ENCODE assay signal across 9 cellular contexts in genomic region chr13:48749699-48750473, GRCh38.
DNase-seq lines count a peak whose midpoint lies in the region; ATAC-seq and TF ChIP-seq lines count a peak whose summit lies in the region.
"Had no signal": no experiment of that assay in that cellular context is flagged by ENCODE, and none has a peak within 500 bp of the region (broad histone marks: within the 10 kb centered on the region; RNA-seq: fewer than 3 reads in every experiment).

No MANE protein-coding gene starts in this region.

- ATAC-seq in GM18499 (IDR thresholded peaks at IDR 0.05; ENCODE audit: insufficient read depth, unreplicated experiment) (peak; percentile 91), HG02610 (IDR thresholded peaks at IDR 0.05; ENCODE audit: unreplicated experiment) (peak; percentile 94)

- no peak overlapping the region for H3K4me3 ChIP-seq in esophagus squamous epithelium

- intact Hi-C loops in esophagus squamous epithelium (cut with DNase I) = no loop called here

- H3K36me3 ChIP-seq in esophagus squamous epithelium = no peaks in the 10 kb centered on the region

- peaks cover 9 to 27% (median 19%) of the 10 kb centered on the region in 3 donors for H3K4me1 ChIP-seq in esophagus squamous epithelium

- H3K4me1 Mint-ChIP-seq in nephron = peaks cover 6% of the 10 kb centered on the region
- peaks cover 28% of the 10 kb centered on the region for H3K4me1 Mint-ChIP-seq in stimulated activated naive CD8-positive, alpha-beta T cell treated with anti-CD3 and anti-CD28 coated beads, Interleukin-15, Interleukin-2, amounts not matched to agents 100 ng/mL and 50 ng/mL, for 24 hours (ENCODE audit: low read depth)

- H3K27ac Mint-ChIP-seq in nephron = no peak overlapping the region
- H3K27ac Mint-ChIP-seq in stimulated activated naive CD8-positive, alpha-beta T cell treated with anti-CD3 and anti-CD28 coated beads, Interleukin-15, Interleukin-2, amounts not matched to agents 100 ng/mL and 50 ng/mL, for 24 hours = peak overlapping the region; percentile 78

- WGBS in esophagus squamous epithelium, 2 donors = 16 to 21% methylated on average over 12 to 15 of the region's 15 CpGs

- H3K27me3 Mint-ChIP-seq in nephron (ENCODE audit: low read depth) = peaks cover 3% of the 10 kb centered on the region
- peaks cover 10% of the 10 kb centered on the region for H3K27me3 Mint-ChIP-seq in stimulated activated naive CD8-positive, alpha-beta T cell treated with anti-CD3 and anti-CD28 coated beads, Interleukin-15, Interleukin-2, amounts not matched to agents 100 ng/mL and 50 ng/mL, for 24 hours

- H3K9me3 Mint-ChIP-seq in nephron = peaks cover 1% of the 10 kb centered on the region
- H3K9me3 Mint-ChIP-seq in stimulated activated naive CD8-positive, alpha-beta T cell treated with anti-CD3 and anti-CD28 coated beads, Interleukin-15, Interleukin-2, amounts not matched to agents 100 ng/mL and 50 ng/mL, for 24 hours = peaks cover 2% of the 10 kb centered on the region

- H3K27ac ChIP-seq in esophagus squamous epithelium = peak overlapping the region; percentile 36 to 81 (median 61)

- no peaks in the 10 kb centered on the region for H3K9me3 ChIP-seq in esophagus squamous epithelium

- DNase-seq in NCI-H82 (lab: John Stamatoyannopoulos, UW) = peak; percentile 87
- peak; percentile 24 for DNase-seq in activated T-cell treated with anti-CD3 and anti-CD28 coated beads for 1 hour (ENCODE audit: low read depth)
- DNase-seq in esophagus squamous epithelium (lab: John Stamatoyannopoulos, UW) = peak; percentile 32
- no peak for DNase-seq in NCI-H446 treated with DMSO at 0.1 percent for 48 hours (lab: John Stamatoyannopoulos, UW)
- DNase-seq: naive B cell had no signal

- peaks cover 0 to 45% (median 0%) of the 10 kb centered on the region in 4 donors for H3K27me3 ChIP-seq in esophagus squamous epithelium

- no peak for TF ChIP-seq POLR2A in esophagus squamous epithelium (IDR thresholded peaks at IDR 0.05)

- H3K4me3 Mint-ChIP-seq in nephron = no peak overlapping the region
- peak overlapping the region; percentile 2 for H3K4me3 Mint-ChIP-seq in stimulated activated naive CD8-positive, alpha-beta T cell treated with anti-CD3 and anti-CD28 coated beads, Interleukin-15, Interleukin-2, amounts not matched to agents 100 ng/mL and 50 ng/mL, for 24 hours

- TF ChIP-seq CTCF in esophagus squamous epithelium (IDR thresholded peaks at IDR 0.05) (peak in 5 of 6 experiments; percentile 27 to 50 (median 32)), nephron (IDR thresholded peaks at IDR 0.05; ENCODE audit: unreplicated experiment in 3 of 3) (peak; percentile 46 to 57 (median 50))

- H3K36me3 Mint-ChIP-seq in nephron (ENCODE audit: low read depth) = no peaks in the 10 kb centered on the region
- H3K36me3 Mint-ChIP-seq in stimulated activated naive CD8-positive, alpha-beta T cell treated with anti-CD3 and anti-CD28 coated beads, Interleukin-15, Interleukin-2, amounts not matched to agents 100 ng/mL and 50 ng/mL, for 24 hours (ENCODE audit: low read depth) = no peaks in the 10 kb centered on the region
- H3K36me3 Mint-ChIP-seq: naive B cell had no signal
